13 cellular contexts compared by ENCODE assay signal in genomic region chr4:165700855-165701254, GRCh38.
DNase-seq lines count a peak whose midpoint lies in the region; TF ChIP-seq lines count a peak whose summit lies in the region.
"Had no signal": no experiment of that assay in that cellular context is flagged by ENCODE, and none has a peak within 500 bp of the region (broad histone marks: within the 10 kb centered on the region; RNA-seq: fewer than 3 reads in every experiment).

No MANE protein-coding gene starts in this region.

- no peak overlapping the region for H4K91ac ChIP-seq in H9 (ENCODE audit: insufficient read length, low read depth, low read length)

- H3K27ac ChIP-seq in H9 (ENCODE audit: insufficient read length, low read depth, low read length): no peak overlapping the region
- no peak overlapping the region for H3K27ac ChIP-seq in RWPE1
- H3K27ac ChIP-seq in transverse colon: no peak overlapping the region
- H3K27ac ChIP-seq: adrenal gland, esophagus muscularis mucosa, GM23248 had no signal

- no peaks in the 10 kb centered on the region for H3K9me3 Mint-ChIP-seq in H9
- H3K9me3 Mint-ChIP-seq in activated CD4-positive, alpha-beta memory T cell treated with anti-CD3 and anti-CD28 coated beads, Interleukin-2, amount 10 ng/mL, durations not matched to agents 7 days and 5 days: no peaks in the 10 kb centered on the region
- H3K9me3 Mint-ChIP-seq: IgD-negative memory B cell had no signal

- no peak overlapping the region for H3K9ac ChIP-seq in H9 (ENCODE audit: extremely low read depth, insufficient read length, low read length)
- H3K9ac ChIP-seq: GM23248 had no signal

- no peak overlapping the region for H2AK5ac ChIP-seq in H9 (ENCODE audit: insufficient read length, low read length)

- no peaks in the 10 kb centered on the region for H4K20me1 ChIP-seq in H9 (ENCODE audit: control insufficient read depth, insufficient read depth, insufficient read length)

- peak; percentile 50 for DNase-seq in H9
- DNase-seq in RWPE1 (ENCODE audit: low spot score): peak; percentile 16
- peak; percentile 22 for DNase-seq in kidney tubule cell (ENCODE audit: low spot score)
- no peak for DNase-seq in stimulated activated CD4-positive, alpha-beta T cell treated with anti-CD3 and anti-CD28 coated beads, Interleukin-4, amount 100 ng/mL, for 4 hours
- DNase-seq in T-helper 1 cell: no peak
- no peak for DNase-seq in transverse colon
- DNase-seq in activated CD4-positive, alpha-beta memory T cell treated with anti-CD3 and anti-CD28 coated beads, Interleukin-2, amount 10 ng/mL, durations not matched to agents 7 days and 5 days: no peak
- DNase-seq: activated CD4-positive, alpha-beta T cell treated with anti-CD3 and anti-CD28 coated beads for 48 hours; adrenal gland; GM23248 had no signal

- TF ChIP-seq CTCF in GM12872 (IDR thresholded peaks at IDR 0.05; ENCODE audit: insufficient read depth, low read depth, low read length) (peak; percentile 33; the same call in 1 of the 3 replicates), H9 (conservative IDR thresholded peaks at IDR 0.05) (peak; percentile 67), RWPE1 (conservative IDR thresholded peaks at IDR 0.05; ENCODE audit: low read depth) (no peak), transverse colon (IDR thresholded peaks at IDR 0.05) (no peak)

- in situ Hi-C loops in transverse colon (cut with MboI; ENCODE audit: low pct_ligation_motif_present in 1 of 4, low pct_unique_long_range_greater_than_20kb in 1 of 4, low sequenced_read_pairs in 3 of 4): no loop called here

- H2BK12ac ChIP-seq in H9 (ENCODE audit: insufficient read length, low read depth, low read length): no peak overlapping the region

- no peak overlapping the region for H3K56ac ChIP-seq in H9 (ENCODE audit: insufficient read length, low read depth, low read length)

- no peak overlapping the region for H2BK15ac ChIP-seq in H9 (ENCODE audit: low read depth, low read length)

- H3K27me3 ChIP-seq in H9 (ENCODE audit: insufficient read depth, low read length) (no peaks in the 10 kb centered on the region), transverse colon (no peaks in the 10 kb centered on the region)
- H3K27me3 ChIP-seq: adrenal gland, esophagus muscularis mucosa had no signal

- H3K27me3 Mint-ChIP-seq in H9 (ENCODE audit: low read depth): no peaks in the 10 kb centered on the region; the same call in 1 of the 2 replicates
- no peaks in the 10 kb centered on the region for H3K27me3 Mint-ChIP-seq in activated CD4-positive, alpha-beta memory T cell treated with anti-CD3 and anti-CD28 coated beads, Interleukin-2, amount 10 ng/mL, durations not matched to agents 7 days and 5 days
- H3K27me3 Mint-ChIP-seq: IgD-negative memory B cell had no signal

- H4K8ac ChIP-seq in H9 (replicated peaks; ENCODE audit: insufficient read length, low read depth, low read length): no peak overlapping the region

- H2BK5ac ChIP-seq in H9 (ENCODE audit: insufficient read length, low read length): no peak overlapping the region

- no peak overlapping the region for H3K4me2 ChIP-seq in H9 (ENCODE audit: insufficient read depth, insufficient read length, low read length)

- POLR2A ChIA-PET in RWPE1 (lab: Yijun Ruan, JAX; ENCODE audit: low non-redundant PET): no interaction called here
- POLR2A ChIA-PET in activated CD4-positive, alpha-beta memory T cell treated with anti-CD3 and anti-CD28 coated beads, Interleukin-2, amount 10 ng/mL, durations not matched to agents 7 days and 5 days (lab: Charles Lee): no interaction called here

- no peaks in the 10 kb centered on the region for H3K9me3 ChIP-seq in H9 (ENCODE audit: control insufficient read depth, low read depth, low read length)
- H3K9me3 ChIP-seq in transverse colon: no peaks in the 10 kb centered on the region
- H3K9me3 ChIP-seq: adrenal gland, esophagus muscularis mucosa had no signal

- no peak for TF ChIP-seq POLR2A in transverse colon (IDR thresholded peaks at IDR 0.05)

- H3K4me3 ChIP-seq in transverse colon: no peak overlapping the region
- H3K4me3 ChIP-seq: adrenal gland, esophagus muscularis mucosa, GM23248 had no signal

- no peak overlapping the region for H2AFZ ChIP-seq in H9 (ENCODE audit: low read length)
- H2AFZ ChIP-seq: GM23248 had no signal

- no peak overlapping the region for H3T11ph ChIP-seq in H9 (ENCODE audit: low read length)

- no peak overlapping the region for H2BK20ac ChIP-seq in H9 (ENCODE audit: low read depth, low read length, poor library complexity, severe bottlenecking)

- no peak overlapping the region for H3K14ac ChIP-seq in H9 (ENCODE audit: insufficient read depth, low read length)

- no peaks in the 10 kb centered on the region for H3K79me1 ChIP-seq in H9 (ENCODE audit: insufficient read depth, low read depth, low read length, poor library complexity, severe bottlenecking)

- H3K27ac Mint-ChIP-seq in H9: no peak overlapping the region
- no peak overlapping the region for H3K27ac Mint-ChIP-seq in activated CD4-positive, alpha-beta memory T cell treated with anti-CD3 and anti-CD28 coated beads, Interleukin-2, amount 10 ng/mL, durations not matched to agents 7 days and 5 days
- H3K27ac Mint-ChIP-seq: IgD-negative memory B cell had no signal

- no peak for TF ChIP-seq EP300 in transverse colon (IDR thresholded peaks at IDR 0.05; ENCODE audit: low read depth)

- H3K23ac ChIP-seq in H9 (ENCODE audit: insufficient read length, low read depth, low read length): no peak overlapping the region

- no peak overlapping the region for H4K5ac ChIP-seq in H9 (ENCODE audit: insufficient read length, low read depth, low read length)

- H3K4me1 ChIP-seq in H9 (ENCODE audit: insufficient read depth, low read length) (no peaks in the 10 kb centered on the region), transverse colon (no peaks in the 10 kb centered on the region)
- H3K4me1 ChIP-seq: adrenal gland, esophagus muscularis mucosa had no signal

- H3K23me2 ChIP-seq in H9 (ENCODE audit: insufficient read length, low read depth, low read length, poor library complexity, severe bottlenecking): no peaks in the 10 kb centered on the region

- no peak overlapping the region for H3K4me3 Mint-ChIP-seq in H9
- H3K4me3 Mint-ChIP-seq in activated CD4-positive, alpha-beta memory T cell treated with anti-CD3 and anti-CD28 coated beads, Interleukin-2, amount 10 ng/mL, durations not matched to agents 7 days and 5 days: no peak overlapping the region
- H3K4me3 Mint-ChIP-seq: IgD-negative memory B cell had no signal

- H3K36me3 ChIP-seq in transverse colon: no peaks in the 10 kb centered on the region
- H3K36me3 ChIP-seq: adrenal gland, esophagus muscularis mucosa had no signal

- H3K79me2 ChIP-seq in H9 (ENCODE audit: insufficient read depth, low read length): no peaks in the 10 kb centered on the region

- no peaks in the 10 kb centered on the region; a peak in 1 of 7 replicates for H3K36me3 Mint-ChIP-seq in H9 (ENCODE audit: insufficient read depth in 1 of 3, low read depth in 3 of 3)
- no peaks in the 10 kb centered on the region for H3K36me3 Mint-ChIP-seq in activated CD4-positive, alpha-beta memory T cell treated with anti-CD3 and anti-CD28 coated beads, Interleukin-2, amount 10 ng/mL, durations not matched to agents 7 days and 5 days (ENCODE audit: low read depth)
- H3K36me3 Mint-ChIP-seq: IgD-negative memory B cell had no signal

- intact Hi-C loops in transverse colon (cut with DNase I; ENCODE audit: low total_unique reads): no loop called here

- no peak overlapping the region for H3K4ac ChIP-seq in H9 (ENCODE audit: low read depth, low read length)

- H3K18ac ChIP-seq in H9 (ENCODE audit: insufficient read length, low read depth, low read length): no peak overlapping the region

- CTCF ChIA-PET in RWPE1 (lab: Yijun Ruan, JAX): interaction anchor here (0.5 to 0.6 kb wide), 2 partner anchors 9 to 402 kb away, joined by 3 read pairs; no protein-coding TSS in a partner anchor
- CTCF ChIA-PET in activated CD4-positive, alpha-beta memory T cell treated with anti-CD3 and anti-CD28 coated beads, Interleukin-2, amount 10 ng/mL, durations not matched to agents 7 days and 5 days (lab: Charles Lee): no interaction called here

- no peak overlapping the region for H2BK120ac ChIP-seq in H9 (ENCODE audit: low read depth, low read length, poor library complexity, severe bottlenecking)

- 0 out of 4 replicates have a peak, but pooled peaks cover 0 to 2% of the 10 kb centered on the region in 2 experiments for H3K4me1 Mint-ChIP-seq in H9
- H3K4me1 Mint-ChIP-seq in activated CD4-positive, alpha-beta memory T cell treated with anti-CD3 and anti-CD28 coated beads, Interleukin-2, amount 10 ng/mL, durations not matched to agents 7 days and 5 days: no peaks in the 10 kb centered on the region
- H3K4me1 Mint-ChIP-seq: IgD-negative memory B cell had no signal

Comparison
In these comparisons a context has a peak if more than half of its experiments do, and no peak if none do; other contexts are left out.
1. CTCF ChIP-seq: peak in GM12872 (single experiment) and H9 (single experiment); none in RWPE1 (single experiment) and transverse colon (0 of 5).
2. DNase-seq: peak in H9 (single experiment), RWPE1 (single experiment) and kidney tubule cell (single experiment); none in stimulated activated CD4-positive, alpha-beta T cell treated with anti-CD3 and anti-CD28 coated beads, Interleukin-4, amount 100 ng/mL, for 4 hours (0 of 2), T-helper 1 cell (0 of 5), transverse colon (single experiment) and activated CD4-positive, alpha-beta memory T cell treated with anti-CD3 and anti-CD28 coated beads, Interleukin-2, amount 10 ng/mL, durations not matched to agents 7 days and 5 days (single experiment).